In the genomic region with DNA sequence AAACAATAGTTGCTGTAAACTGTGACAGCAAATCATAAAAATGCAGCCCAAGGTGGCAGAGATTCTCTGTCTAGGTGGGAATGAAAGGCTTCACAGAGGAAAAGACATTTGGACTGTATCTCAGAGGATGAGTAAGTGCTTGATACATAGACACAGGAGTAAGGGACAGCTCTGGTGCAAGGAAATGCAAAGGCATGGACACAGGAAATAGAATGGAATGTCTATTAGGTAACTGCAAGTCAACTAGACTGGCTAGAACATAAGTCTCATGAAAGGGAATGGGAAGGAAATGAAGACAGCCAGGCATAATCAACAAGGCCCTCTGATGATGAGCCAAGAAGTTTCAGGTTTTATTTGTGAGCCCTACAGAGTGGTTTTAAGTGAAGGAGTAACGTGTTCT, we compare ENCODE assay signal across 23 cellular contexts.
DNase-seq lines count a peak whose midpoint lies in the region; ATAC-seq, FAIRE-seq and TF ChIP-seq lines count a peak whose summit lies in the region.
"Had no signal": no experiment of that assay in that cellular context is flagged by ENCODE, and none has a peak within 500 bp of the region (broad histone marks: within the 10 kb centered on the region; RNA-seq: fewer than 3 reads in every experiment).

No MANE protein-coding gene starts in this region.

- H3K36me3 ChIP-seq in ACC112 (ENCODE audit: insufficient read depth, low read length) = no peaks in the 10 kb centered on the region
- H3K36me3 ChIP-seq: left ventricle myocardium inferior, right atrium auricular region, transverse colon had no signal

- no peak for FAIRE-seq in GM19239 (lab: Jason Lieb, UNC)
- FAIRE-seq: A549 had no signal

- in situ Hi-C loops in astrocyte of the spinal cord (cut with HindIII; ENCODE audit: low sequenced_read_pairs) = no loop called here

- no peaks in the 10 kb centered on the region for H3K79me2 ChIP-seq in ACC112 (ENCODE audit: control insufficient read depth, insufficient read depth, low read length, unreplicated experiment)

- no peaks in the 10 kb centered on the region for H3K27me3 ChIP-seq in ACC112 (ENCODE audit: insufficient read depth, low read length)
- H3K27me3 ChIP-seq: right atrium auricular region, transverse colon had no signal

- peak overlapping the region; percentile 40; the same call in 1 of the 2 replicates for H3K27ac ChIP-seq in ACC112 (ENCODE audit: low read depth, low read length)
- H3K27ac ChIP-seq: A549, KMS-11, left ventricle myocardium inferior, right atrium auricular region, transverse colon had no signal

- no peak for ATAC-seq in stimulated activated naive CD8-positive, alpha-beta T cell treated with anti-CD3 and anti-CD28 coated beads, Interleukin-15, amount 100 ng/mL, for 72 hours
- ATAC-seq: A549; CD8-positive, alpha-beta T cell had no signal

- no peaks in the 10 kb centered on the region for H3K27me3 Mint-ChIP-seq in stimulated activated naive CD8-positive, alpha-beta T cell treated with anti-CD3 and anti-CD28 coated beads, Interleukin-15, amount 100 ng/mL, for 72 hours
- H3K27me3 Mint-ChIP-seq: activated naive CD8-positive, alpha-beta T cell treated with anti-CD3 and anti-CD28 coated beads, Interleukin-2, amount 10 ng/mL, durations not matched to agents 7 days and 5 days had no signal

- H3K4me1 Mint-ChIP-seq in stimulated activated naive CD8-positive, alpha-beta T cell treated with anti-CD3 and anti-CD28 coated beads, Interleukin-15, amount 100 ng/mL, for 72 hours = no peaks in the 10 kb centered on the region
- H3K4me1 Mint-ChIP-seq: activated naive CD8-positive, alpha-beta T cell treated with anti-CD3 and anti-CD28 coated beads, Interleukin-2, amount 10 ng/mL, durations not matched to agents 7 days and 5 days had no signal

- H3K9me3 Mint-ChIP-seq in stimulated activated naive CD8-positive, alpha-beta T cell treated with anti-CD3 and anti-CD28 coated beads, Interleukin-15, amount 100 ng/mL, for 72 hours = peaks cover 0 to 2% of the 10 kb centered on the region in 2 donors
- H3K9me3 Mint-ChIP-seq: activated naive CD8-positive, alpha-beta T cell treated with anti-CD3 and anti-CD28 coated beads, Interleukin-2, amount 10 ng/mL, durations not matched to agents 7 days and 5 days; T-helper 2 cell treated with Interferon-gamma antibody and Interleukin-4, amounts not matched to agents 5 μg/mL and 100 μg/mL, for 36 hours had no signal

- H3K27ac Mint-ChIP-seq in stimulated activated naive CD8-positive, alpha-beta T cell treated with anti-CD3 and anti-CD28 coated beads, Interleukin-15, amount 100 ng/mL, for 72 hours = no peak overlapping the region
- H3K27ac Mint-ChIP-seq: activated naive CD8-positive, alpha-beta T cell treated with anti-CD3 and anti-CD28 coated beads, Interleukin-2, amount 10 ng/mL, durations not matched to agents 7 days and 5 days; CD8-positive, alpha-beta T cell; T-helper 2 cell treated with Interferon-gamma antibody and Interleukin-4, amounts not matched to agents 5 μg/mL and 100 μg/mL, for 36 hours had no signal

- peaks cover 23% of the 10 kb centered on the region for H3K4me1 ChIP-seq in ACC112 (ENCODE audit: control insufficient read depth, insufficient read depth, low read length, unreplicated experiment)
- H3K4me1 ChIP-seq: A549, left ventricle myocardium inferior, right atrium auricular region, transverse colon had no signal

- H3K4me3 ChIP-seq in ACC112 (ENCODE audit: low read depth, low read length) (no peak overlapping the region), astrocyte of the spinal cord (ENCODE audit: low read depth, low read length) (no peak overlapping the region)
- H3K4me3 ChIP-seq: A549, left ventricle myocardium inferior, mucosa of descending colon, right atrium auricular region, transverse colon had no signal

- H3K4me3 Mint-ChIP-seq in stimulated activated naive CD8-positive, alpha-beta T cell treated with anti-CD3 and anti-CD28 coated beads, Interleukin-15, amount 100 ng/mL, for 72 hours = no peak overlapping the region
- H3K4me3 Mint-ChIP-seq: activated naive CD8-positive, alpha-beta T cell treated with anti-CD3 and anti-CD28 coated beads, Interleukin-2, amount 10 ng/mL, durations not matched to agents 7 days and 5 days; CD8-positive, alpha-beta T cell; T-helper 2 cell treated with Interferon-gamma antibody and Interleukin-4, amounts not matched to agents 5 μg/mL and 100 μg/mL, for 36 hours had no signal

- no peak overlapping the region for H2AFZ ChIP-seq in ACC112 (ENCODE audit: low read length, unreplicated experiment)

- DNase-seq in HCEC 1CT (peak; percentile 84), astrocyte of the spinal cord (ENCODE audit: low read depth, low spot score) (peak; percentile 71), glomerular visceral epithelial cell (ENCODE audit: extremely low spot score) (peak; percentile 17), germinal center (ENCODE audit: low spot score) (no peak), dermis blood vessel endothelial cell (no peak), GM19239 (ENCODE audit: insufficient read length, low spot score) (no peak)
- DNase-seq in stimulated activated naive CD8-positive, alpha-beta T cell treated with anti-CD3 and anti-CD28 coated beads, Interleukin-15, amount 100 ng/mL, for 72 hours = no peak
- DNase-seq: activated naive CD8-positive, alpha-beta T cell treated with anti-CD3 and anti-CD28 coated beads, Interleukin-2, amount 10 ng/mL, durations not matched to agents 7 days and 5 days; caudate nucleus; CD8-positive, alpha-beta T cell; effector CD8-positive, alpha-beta T cell; left ventricle myocardium inferior; mucosa of descending colon; NCI-H1092 treated with DMSO at 0.1 percent for 48 hours; NCI-H2081 treated with DMSO at 0.1 percent for 48 hours; NCI-H510A treated with DMSO at 0.1 percent for 48 hours; stimulated activated naive CD4-positive, alpha-beta T cell treated with Interleukin-2 at 50 U/mL for 16 hours; transverse colon had no signal

- no peak for TF ChIP-seq CTCF in astrocyte of the spinal cord (IDR thresholded peaks at IDR 0.05; ENCODE audit: low read depth, low read length)

Comparison
In these comparisons a context has a peak if more than half of its experiments do, and no peak if none do; other contexts are left out.
1. DNase-seq: peak in HCEC 1CT (single experiment), astrocyte of the spinal cord (single experiment) and glomerular visceral epithelial cell (single experiment); none in germinal center (single experiment), stimulated activated naive CD8-positive, alpha-beta T cell treated with anti-CD3 and anti-CD28 coated beads, Interleukin-15, amount 100 ng/mL, for 72 hours (0 of 2), dermis blood vessel endothelial cell (single experiment) and GM19239 (single experiment).